ENCODE assay signal across 8 cellular contexts in genomic region chr5:150758210-150758533, GRCh38. TPM values are rescaled to one million over a fixed set of nuclear protein-coding genes. Genes with fewer than 3 reads are reported as not detected.
DNase-seq lines count a peak whose midpoint lies in the region; ATAC-seq and TF ChIP-seq lines count a peak whose summit lies in the region.

No MANE protein-coding gene starts in this region.

- no peaks in the 10 kb centered on the region for H4K20me1 ChIP-seq in KMS-11 (ENCODE audit: insufficient read depth)

- H3K4me2 ChIP-seq in KMS-11 (peak overlapping the region; percentile 77), parathyroid adenoma (ENCODE audit: low read length) (peak overlapping the region; percentile 67)

- H3K9ac ChIP-seq in KMS-11 (peak overlapping the region; percentile 53; the same call in 1 of the 2 replicates), parathyroid adenoma (peak overlapping the region; percentile 46)

- peak overlapping the region; percentile 82 for H3K27ac ChIP-seq in KMS-11
- peak overlapping the region; percentile 86 for H3K27ac ChIP-seq in parathyroid adenoma

- H3K27me3 ChIP-seq in KMS-11 (ENCODE audit: insufficient read depth, low read depth), result no peaks in the 10 kb centered on the region
- H3K27me3 ChIP-seq in parathyroid adenoma (ENCODE audit: control insufficient read depth, insufficient read depth, low read length), result no peaks in the 10 kb centered on the region

- DNase-seq in AG10803 (ENCODE audit: low read depth) (peak; percentile 50), epithelial cell of proximal tubule (ENCODE audit: low read depth) (no peak), G401 (ENCODE audit: low spot score) (no peak), cortex of kidney (lab: John Stamatoyannopoulos, UW) (no peak), COLO829 (ENCODE audit: low spot score) (no peak)

- H2AFZ ChIP-seq in KMS-11 (ENCODE audit: low read depth), result peak overlapping the region; percentile 95; the same call in 1 of the 2 replicates
- peak overlapping the region; percentile 97 for H2AFZ ChIP-seq in parathyroid adenoma

- H3K79me2 ChIP-seq in KMS-11 (ENCODE audit: insufficient read depth, low read depth), result peaks cover 22% of the 10 kb centered on the region
- H3K79me2 ChIP-seq in parathyroid adenoma, result peaks cover 29% of the 10 kb centered on the region

- no peaks in the 10 kb centered on the region for H3K9me3 ChIP-seq in parathyroid adenoma (ENCODE audit: control insufficient read depth, low read length)

- ATAC-seq in GM21529 (IDR thresholded peaks at IDR 0.05; ENCODE audit: unreplicated experiment), result peak; percentile 13

- in situ Hi-C loops in G401 (cut with HindIII; ENCODE audit: low sequenced_read_pairs), result no loop called here

- peaks cover 14% of the 10 kb centered on the region for H3K4me1 ChIP-seq in KMS-11 (ENCODE audit: low read depth, poor library complexity, severe bottlenecking)
- peaks cover 4% of the 10 kb centered on the region for H3K4me1 ChIP-seq in parathyroid adenoma

- TF ChIP-seq CTCF in AG10803 (conservative IDR thresholded peaks at IDR 0.05; ENCODE audit: low read length) (no peak), KMS-11 (conservative IDR thresholded peaks at IDR 0.05; ENCODE audit: low read depth, low read length) (no peak), epithelial cell of proximal tubule (conservative IDR thresholded peaks at IDR 0.05; ENCODE audit: low read depth, low read length) (no peak), parathyroid adenoma (IDR thresholded peaks at IDR 0.05) (no peak)

- peak overlapping the region; percentile 86 for H3K4me3 ChIP-seq in AG10803 (ENCODE audit: low read length)
- no peak overlapping the region for H3K4me3 ChIP-seq in KMS-11 (IDR thresholded peaks at IDR 0.05; ENCODE audit: insufficient read depth, low read depth, low read length)
- peak overlapping the region; percentile 72 for H3K4me3 ChIP-seq in epithelial cell of proximal tubule (ENCODE audit: low read depth, low read length)
- peak overlapping the region; percentile 99 for H3K4me3 ChIP-seq in parathyroid adenoma (ENCODE audit: low read depth, low read length)

- peaks cover 7% of the 10 kb centered on the region; the same call in 1 of the 2 replicates for H3K36me3 ChIP-seq in KMS-11 (ENCODE audit: insufficient read depth)
- H3K36me3 ChIP-seq in parathyroid adenoma (ENCODE audit: control insufficient read depth, insufficient read depth, low read length), result no peaks in the 10 kb centered on the region

RNA-seq across cellular contexts. Expression of gene DCTN4, which starts 0.6 kb away (rescaled TPM):
- total RNA-seq in epithelial cell of proximal tubule, result 29.0 and 30.2 TPM in 2 replicates
- 31.0 and 47.0 TPM in 2 replicates for total RNA-seq in G401 (2014; rRNA removed; shearing (Covaris generic))

RNA-seq across cellular contexts. Expression of gene SMIM3, which starts 20.4 kb away (rescaled TPM):
- total RNA-seq in epithelial cell of proximal tubule, result 8.8 and 9.5 TPM in 2 replicates
- total RNA-seq in G401 (2014; rRNA removed; shearing (Covaris generic)), result 19.4 and 25.0 TPM in 2 replicates

RNA-seq across cellular contexts. Expression of gene RBM22, which starts 57.3 kb away (rescaled TPM):
- total RNA-seq in epithelial cell of proximal tubule, result 33.2 and 35.6 TPM in 2 replicates
- total RNA-seq in G401 (2014; rRNA removed; shearing (Covaris generic)), result 20.1 and 40.9 TPM in 2 replicates
